ENCODE assay signal across 1 cellular context in the genomic region with DNA sequence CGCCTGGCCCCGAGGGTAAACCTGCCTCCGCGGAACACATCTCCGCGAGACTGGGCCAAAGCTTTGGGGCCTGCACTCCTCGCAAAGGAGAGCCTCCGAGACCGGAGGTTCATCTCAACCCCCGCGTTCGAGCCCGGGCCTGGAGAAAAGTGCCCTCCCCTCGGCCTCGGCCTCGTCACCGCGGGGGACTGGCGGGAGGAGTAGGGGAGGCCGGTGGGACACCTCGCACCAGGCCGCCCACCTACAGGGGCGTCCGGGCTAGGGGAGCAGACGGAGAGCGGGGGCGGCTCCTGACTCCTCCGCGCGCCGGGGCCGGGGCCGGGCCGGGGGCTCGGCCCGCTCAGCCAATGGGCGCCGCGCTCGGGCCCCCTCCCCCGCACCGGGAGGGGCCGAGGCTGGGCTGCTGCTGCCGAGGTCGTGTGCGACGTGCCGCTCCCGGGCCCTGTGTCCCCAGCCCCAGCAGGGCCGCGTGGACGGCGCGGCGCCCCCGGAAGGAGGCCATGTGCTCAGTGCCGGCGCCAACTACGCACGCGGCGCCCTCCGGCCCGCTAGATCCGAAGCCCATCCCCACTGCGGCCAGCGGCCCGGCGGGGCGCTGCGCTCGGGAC.
TF ChIP-seq lines count a peak whose summit lies in the region.

No MANE protein-coding gene starts in this region.

TF ChIP-seq in HepG2, 621 proteins besides CTCF, POLR2A, EP300 and RAD21 (continued from another document and continues in another):
- TF ChIP-seq, protein P1, sequence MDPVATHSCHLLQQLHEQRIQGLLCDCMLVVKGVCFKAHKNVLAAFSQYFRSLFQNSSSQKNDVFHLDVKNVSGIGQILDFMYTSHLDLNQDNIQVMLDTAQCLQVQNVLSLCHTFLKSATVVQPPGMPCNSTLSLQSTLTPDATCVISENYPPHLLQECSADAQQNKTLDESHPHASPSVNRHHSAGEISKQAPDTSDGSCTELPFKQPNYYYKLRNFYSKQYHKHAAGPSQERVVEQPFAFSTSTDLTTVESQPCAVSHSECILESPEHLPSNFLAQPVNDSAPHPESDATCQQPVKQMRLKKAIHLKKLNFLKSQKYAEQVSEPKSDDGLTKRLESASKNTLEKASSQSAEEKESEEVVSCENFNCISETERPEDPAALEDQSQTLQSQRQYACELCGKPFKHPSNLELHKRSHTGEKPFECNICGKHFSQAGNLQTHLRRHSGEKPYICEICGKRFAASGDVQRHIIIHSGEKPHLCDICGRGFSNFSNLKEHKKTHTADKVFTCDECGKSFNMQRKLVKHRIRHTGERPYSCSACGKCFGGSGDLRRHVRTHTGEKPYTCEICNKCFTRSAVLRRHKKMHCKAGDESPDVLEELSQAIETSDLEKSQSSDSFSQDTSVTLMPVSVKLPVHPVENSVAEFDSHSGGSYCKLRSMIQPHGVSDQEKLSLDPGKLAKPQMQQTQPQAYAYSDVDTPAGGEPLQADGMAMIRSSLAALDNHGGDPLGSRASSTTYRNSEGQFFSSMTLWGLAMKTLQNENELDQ (CRISPR knock-in tag; IDR thresholded peaks at IDR 0.05; ENCODE audit: borderline replicate concordance): no peak
- TF ChIP-seq DZIP1 (CRISPR knock-in tag; IDR thresholded peaks at IDR 0.05): no peak
- TF ChIP-seq KDM3A (CRISPR knock-in tag; IDR thresholded peaks at IDR 0.05; ENCODE audit: low read depth): no peak
- no peak for TF ChIP-seq ZNF468 (CRISPR knock-in tag; IDR thresholded peaks at IDR 0.05)
- no peak for TF ChIP-seq FOSL1 (CRISPR knock-in tag; IDR thresholded peaks at IDR 0.05; ENCODE audit: borderline replicate concordance)
- TF ChIP-seq, protein P2, sequence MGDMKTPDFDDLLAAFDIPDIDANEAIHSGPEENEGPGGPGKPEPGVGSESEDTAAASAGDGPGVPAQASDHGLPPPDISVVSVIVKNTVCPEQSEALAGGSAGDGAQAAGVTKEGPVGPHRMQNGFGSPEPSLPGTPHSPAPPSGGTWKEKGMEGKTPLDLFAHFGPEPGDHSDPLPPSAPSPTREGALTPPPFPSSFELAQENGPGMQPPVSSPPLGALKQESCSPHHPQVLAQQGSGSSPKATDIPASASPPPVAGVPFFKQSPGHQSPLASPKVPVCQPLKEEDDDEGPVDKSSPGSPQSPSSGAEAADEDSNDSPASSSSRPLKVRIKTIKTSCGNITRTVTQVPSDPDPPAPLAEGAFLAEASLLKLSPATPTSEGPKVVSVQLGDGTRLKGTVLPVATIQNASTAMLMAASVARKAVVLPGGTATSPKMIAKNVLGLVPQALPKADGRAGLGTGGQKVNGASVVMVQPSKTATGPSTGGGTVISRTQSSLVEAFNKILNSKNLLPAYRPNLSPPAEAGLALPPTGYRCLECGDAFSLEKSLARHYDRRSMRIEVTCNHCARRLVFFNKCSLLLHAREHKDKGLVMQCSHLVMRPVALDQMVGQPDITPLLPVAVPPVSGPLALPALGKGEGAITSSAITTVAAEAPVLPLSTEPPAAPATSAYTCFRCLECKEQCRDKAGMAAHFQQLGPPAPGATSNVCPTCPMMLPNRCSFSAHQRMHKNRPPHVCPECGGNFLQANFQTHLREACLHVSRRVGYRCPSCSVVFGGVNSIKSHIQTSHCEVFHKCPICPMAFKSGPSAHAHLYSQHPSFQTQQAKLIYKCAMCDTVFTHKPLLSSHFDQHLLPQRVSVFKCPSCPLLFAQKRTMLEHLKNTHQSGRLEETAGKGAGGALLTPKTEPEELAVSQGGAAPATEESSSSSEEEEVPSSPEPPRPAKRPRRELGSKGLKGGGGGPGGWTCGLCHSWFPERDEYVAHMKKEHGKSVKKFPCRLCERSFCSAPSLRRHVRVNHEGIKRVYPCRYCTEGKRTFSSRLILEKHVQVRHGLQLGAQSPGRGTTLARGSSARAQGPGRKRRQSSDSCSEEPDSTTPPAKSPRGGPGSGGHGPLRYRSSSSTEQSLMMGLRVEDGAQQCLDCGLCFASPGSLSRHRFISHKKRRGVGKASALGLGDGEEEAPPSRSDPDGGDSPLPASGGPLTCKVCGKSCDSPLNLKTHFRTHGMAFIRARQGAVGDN (CRISPR knock-in tag; IDR thresholded peaks at IDR 0.05): peak; percentile 66
- TF ChIP-seq ZNF263 (CRISPR knock-in tag; IDR thresholded peaks at IDR 0.05): 0 out of 2 replicates have a peak, but pooled peaks have one; percentile 52
- no peak for TF ChIP-seq ZNF17 (CRISPR knock-in tag; IDR thresholded peaks at IDR 0.05)
- TF ChIP-seq HIC2 (CRISPR knock-in tag; IDR thresholded peaks at IDR 0.05; ENCODE audit: low read depth): no peak
- peak; percentile 82 for TF ChIP-seq ZFY (CRISPR knock-in tag; IDR thresholded peaks at IDR 0.05)
- TF ChIP-seq, protein P3, sequence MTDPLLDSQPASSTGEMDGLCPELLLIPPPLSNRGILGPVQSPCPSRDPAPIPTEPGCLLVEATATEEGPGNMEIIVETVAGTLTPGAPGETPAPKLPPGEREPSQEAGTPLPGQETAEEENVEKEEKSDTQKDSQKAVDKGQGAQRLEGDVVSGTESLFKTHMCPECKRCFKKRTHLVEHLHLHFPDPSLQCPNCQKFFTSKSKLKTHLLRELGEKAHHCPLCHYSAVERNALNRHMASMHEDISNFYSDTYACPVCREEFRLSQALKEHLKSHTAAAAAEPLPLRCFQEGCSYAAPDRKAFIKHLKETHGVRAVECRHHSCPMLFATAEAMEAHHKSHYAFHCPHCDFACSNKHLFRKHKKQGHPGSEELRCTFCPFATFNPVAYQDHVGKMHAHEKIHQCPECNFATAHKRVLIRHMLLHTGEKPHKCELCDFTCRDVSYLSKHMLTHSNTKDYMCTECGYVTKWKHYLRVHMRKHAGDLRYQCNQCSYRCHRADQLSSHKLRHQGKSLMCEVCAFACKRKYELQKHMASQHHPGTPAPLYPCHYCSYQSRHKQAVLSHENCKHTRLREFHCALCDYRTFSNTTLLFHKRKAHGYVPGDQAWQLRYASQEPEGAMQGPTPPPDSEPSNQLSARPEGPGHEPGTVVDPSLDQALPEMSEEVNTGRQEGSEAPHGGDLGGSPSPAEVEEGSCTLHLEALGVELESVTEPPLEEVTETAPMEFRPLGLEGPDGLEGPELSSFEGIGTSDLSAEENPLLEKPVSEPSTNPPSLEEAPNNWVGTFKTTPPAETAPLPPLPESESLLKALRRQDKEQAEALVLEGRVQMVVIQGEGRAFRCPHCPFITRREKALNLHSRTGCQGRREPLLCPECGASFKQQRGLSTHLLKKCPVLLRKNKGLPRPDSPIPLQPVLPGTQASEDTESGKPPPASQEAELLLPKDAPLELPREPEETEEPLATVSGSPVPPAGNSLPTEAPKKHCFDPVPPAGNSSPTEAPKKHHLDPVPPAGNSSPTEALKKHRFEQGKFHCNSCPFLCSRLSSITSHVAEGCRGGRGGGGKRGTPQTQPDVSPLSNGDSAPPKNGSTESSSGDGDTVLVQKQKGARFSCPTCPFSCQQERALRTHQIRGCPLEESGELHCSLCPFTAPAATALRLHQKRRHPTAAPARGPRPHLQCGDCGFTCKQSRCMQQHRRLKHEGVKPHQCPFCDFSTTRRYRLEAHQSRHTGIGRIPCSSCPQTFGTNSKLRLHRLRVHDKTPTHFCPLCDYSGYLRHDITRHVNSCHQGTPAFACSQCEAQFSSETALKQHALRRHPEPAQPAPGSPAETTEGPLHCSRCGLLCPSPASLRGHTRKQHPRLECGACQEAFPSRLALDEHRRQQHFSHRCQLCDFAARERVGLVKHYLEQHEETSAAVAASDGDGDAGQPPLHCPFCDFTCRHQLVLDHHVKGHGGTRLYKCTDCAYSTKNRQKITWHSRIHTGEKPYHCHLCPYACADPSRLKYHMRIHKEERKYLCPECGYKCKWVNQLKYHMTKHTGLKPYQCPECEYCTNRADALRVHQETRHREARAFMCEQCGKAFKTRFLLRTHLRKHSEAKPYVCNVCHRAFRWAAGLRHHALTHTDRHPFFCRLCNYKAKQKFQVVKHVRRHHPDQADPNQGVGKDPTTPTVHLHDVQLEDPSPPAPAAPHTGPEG (CRISPR knock-in tag; IDR thresholded peaks at IDR 0.05): peak; percentile 18; the same call in 1 of the 2 replicates
- TF ChIP-seq BHLHE40 (IDR thresholded peaks at IDR 0.05; ENCODE audit: low read length): peak; percentile 45; the same call in 1 of the 2 replicates
- TF ChIP-seq, protein P4, sequence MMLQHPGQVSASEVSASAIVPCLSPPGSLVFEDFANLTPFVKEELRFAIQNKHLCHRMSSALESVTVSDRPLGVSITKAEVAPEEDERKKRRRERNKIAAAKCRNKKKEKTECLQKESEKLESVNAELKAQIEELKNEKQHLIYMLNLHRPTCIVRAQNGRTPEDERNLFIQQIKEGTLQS (CRISPR knock-in tag; IDR thresholded peaks at IDR 0.05): no peak
- peak; percentile 59; the same call in 1 of the 2 replicates for TF ChIP-seq NR0B2 (CRISPR knock-in tag; IDR thresholded peaks at IDR 0.05)
- TF ChIP-seq, protein P5, sequence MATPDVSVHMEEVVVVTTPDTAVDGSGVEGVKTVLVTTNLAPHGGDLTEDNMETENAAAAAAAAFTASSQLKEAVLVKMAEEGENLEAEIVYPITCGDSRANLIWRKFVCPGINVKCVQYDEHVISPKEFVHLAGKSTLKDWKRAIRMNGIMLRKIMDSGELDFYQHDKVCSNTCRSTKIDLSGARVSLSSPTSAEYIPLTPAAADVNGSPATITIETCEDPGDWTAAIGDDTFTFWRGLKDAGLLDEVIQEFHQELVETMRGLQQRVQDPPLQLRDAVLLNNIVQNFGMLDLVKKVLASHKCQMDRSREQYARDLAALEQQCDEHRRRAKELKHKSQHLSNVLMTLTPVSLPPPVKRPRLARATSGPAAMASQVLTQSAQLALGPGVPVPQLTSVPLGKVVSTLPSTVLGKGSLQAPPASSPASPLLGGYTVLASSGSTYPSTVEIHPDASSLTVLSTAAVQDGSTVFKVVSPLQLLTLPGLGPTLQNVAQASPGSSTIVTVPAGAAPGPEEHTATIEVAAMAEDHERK (CRISPR knock-in tag; IDR thresholded peaks at IDR 0.05; ENCODE audit: low read depth): no peak
- TF ChIP-seq ZNF563 (CRISPR knock-in tag; IDR thresholded peaks at IDR 0.05): peak; percentile 64; the same call in 1 of the 2 replicates
- TF ChIP-seq, protein P6, sequence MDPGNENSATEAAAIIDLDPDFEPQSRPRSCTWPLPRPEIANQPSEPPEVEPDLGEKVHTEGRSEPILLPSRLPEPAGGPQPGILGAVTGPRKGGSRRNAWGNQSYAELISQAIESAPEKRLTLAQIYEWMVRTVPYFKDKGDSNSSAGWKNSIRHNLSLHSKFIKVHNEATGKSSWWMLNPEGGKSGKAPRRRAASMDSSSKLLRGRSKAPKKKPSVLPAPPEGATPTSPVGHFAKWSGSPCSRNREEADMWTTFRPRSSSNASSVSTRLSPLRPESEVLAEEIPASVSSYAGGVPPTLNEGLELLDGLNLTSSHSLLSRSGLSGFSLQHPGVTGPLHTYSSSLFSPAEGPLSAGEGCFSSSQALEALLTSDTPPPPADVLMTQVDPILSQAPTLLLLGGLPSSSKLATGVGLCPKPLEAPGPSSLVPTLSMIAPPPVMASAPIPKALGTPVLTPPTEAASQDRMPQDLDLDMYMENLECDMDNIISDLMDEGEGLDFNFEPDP (CRISPR knock-in tag; conservative IDR thresholded peaks at IDR 0.05): 0 out of 2 replicates have a peak, but pooled peaks have one; percentile 10
- TF ChIP-seq ZBTB43 (CRISPR knock-in tag; conservative IDR thresholded peaks at IDR 0.05): no peak
- no peak for TF ChIP-seq ZNF597 (CRISPR knock-in tag; IDR thresholded peaks at IDR 0.05)
- TF ChIP-seq ZBTB7A (CRISPR knock-in tag; IDR thresholded peaks at IDR 0.05): 0 out of 2 replicates have a peak, but pooled peaks have one; percentile 2
- no peak for TF ChIP-seq GATAD1 (CRISPR knock-in tag; IDR thresholded peaks at IDR 0.05)
